8 cellular contexts compared by ENCODE assay signal in genomic region chr5:39716532-39716971, GRCh38.
DNase-seq lines count a peak whose midpoint lies in the region; ATAC-seq, FAIRE-seq and TF ChIP-seq lines count a peak whose summit lies in the region.

No MANE protein-coding gene starts in this region.

- H4K91ac ChIP-seq in mesenchymal stem cell (ENCODE audit: low read length): no peak overlapping the region

- H3K23ac ChIP-seq in mesenchymal stem cell (ENCODE audit: low read length in 2 of 2): no peak overlapping the region

- peak overlapping the region in 1 of 2 experiments; percentile 8 for H3K18ac ChIP-seq in mesenchymal stem cell (ENCODE audit: low read depth in 1 of 2, low read length in 2 of 2)

- H3K36me3 ChIP-seq in SJSA1 (no peaks in the 10 kb centered on the region), breast epithelium (no peaks in the 10 kb centered on the region), mesenchymal stem cell (ENCODE audit: control insufficient read depth in 1 of 2, insufficient read depth in 2 of 2, low read depth in 1 of 2, low read length in 2 of 2) (no peaks in the 10 kb centered on the region)

- peak; percentile 18 for FAIRE-seq in A549 (lab: Jason Lieb, UNC)

- CTCF ChIA-PET in A549 (lab: Yijun Ruan, JAX): interaction anchor here (0.5 to 3.4 kb wide), 22 partner anchors 9 to 1079 kb away, joined by 3 to 11 read pairs (median 3); partner anchors contain the start of gene PTGER4

- TF ChIP-seq CTCF in A549 (IDR thresholded peaks at IDR 0.05) (peak; percentile 68), GM12874 (IDR thresholded peaks at IDR 0.05; ENCODE audit: insufficient read depth, low read depth, low read length) (peak; percentile 29; the same call in 1 of the 2 replicates), HL-60 (IDR thresholded peaks at IDR 0.05; ENCODE audit: insufficient read depth, low read length) (peak; percentile 6), breast epithelium (IDR thresholded peaks at IDR 0.05) (peak in 2 of 3 donors; percentile 14 to 39)

- intact Hi-C loops in breast epithelium (cut with DNase I; ENCODE audit: low total_unique reads): no loop called here

- POLR2A ChIA-PET in A549 (lab: Yijun Ruan, JAX): no interaction called here

- no peak overlapping the region for H2AFZ ChIP-seq in mesenchymal stem cell (ENCODE audit: low read depth, low read length)

- TF ChIP-seq POLR2A in A549 (IDR thresholded peaks at IDR 0.05; ENCODE audit: low read length) (no peak), breast epithelium (IDR thresholded peaks at IDR 0.05) (no peak)

- H3K4ac ChIP-seq in mesenchymal stem cell (ENCODE audit: low read depth in 1 of 2, low read length in 2 of 2): no peak overlapping the region

- H3K4me2 ChIP-seq in A549 (peak overlapping the region; percentile 34; the same call in 2 of the 3 replicates), mesenchymal stem cell (ENCODE audit: low read length, poor library complexity, severe bottlenecking) (no peak overlapping the region)

- H2BK5ac ChIP-seq in mesenchymal stem cell (ENCODE audit: low read depth, low read length, poor library complexity, severe bottlenecking): no peak overlapping the region

- no peaks in the 10 kb centered on the region for H3K27me3 ChIP-seq in HL-60 (ENCODE audit: insufficient read depth, poor library complexity, severe bottlenecking)
- H3K27me3 ChIP-seq in SJSA1 (replicated peaks): no peaks in the 10 kb centered on the region
- H3K27me3 ChIP-seq in breast epithelium: no peaks in the 10 kb centered on the region
- H3K27me3 ChIP-seq in mesenchymal stem cell (ENCODE audit: control insufficient read depth in 1 of 2, insufficient read depth in 1 of 2, low read length in 2 of 2): no peaks in the 10 kb centered on the region

- peak; percentile 70 to 73 for TF ChIP-seq RAD21 in A549 (conservative IDR thresholded peaks at IDR 0.05 in 1 of 2, IDR thresholded peaks at IDR 0.05 in 1 of 2)

- no peak overlapping the region for H2AK5ac ChIP-seq in mesenchymal stem cell (ENCODE audit: low read length, severe bottlenecking)

- peak overlapping the region; percentile 9 for H3K9ac ChIP-seq in mesenchymal stem cell (ENCODE audit: low read length)

- no peaks in the 10 kb centered on the region for H3K9me3 ChIP-seq in A549
- H3K9me3 ChIP-seq in SJSA1 (replicated peaks): no peaks in the 10 kb centered on the region
- H3K9me3 ChIP-seq in breast epithelium: no peaks in the 10 kb centered on the region
- H3K9me3 ChIP-seq in mesenchymal stem cell (ENCODE audit: control insufficient read depth, low read length): no peaks in the 10 kb centered on the region

- H3K27ac ChIP-seq in A549 (peak overlapping the region; percentile 62 to 68), HL-60 (replicated peaks) (no peak overlapping the region; the same call in 1 of the 2 replicates), SJSA1 (peak overlapping the region; percentile 34), breast epithelium (no peak overlapping the region), mesenchymal stem cell (ENCODE audit: low read length, poor library complexity, severe bottlenecking) (no peak overlapping the region)

- WGBS in A549 (ENCODE audit: missing lambda C conversion rate): 9% methylated on average over 1 of the region's 1 CpG
- 25% methylated on average over 1 of the region's 1 CpG for WGBS in mesenchymal stem cell

- no peak overlapping the region for H2BK12ac ChIP-seq in mesenchymal stem cell (ENCODE audit: low read length in 2 of 2)

- no peaks in the 10 kb centered on the region for H3K79me1 ChIP-seq in mesenchymal stem cell (replicated peaks; ENCODE audit: low read length, poor library complexity, severe bottlenecking)

- peak; percentile 89 to 95 for ATAC-seq in A549
- ATAC-seq in GM21423 (IDR thresholded peaks at IDR 0.05; ENCODE audit: unreplicated experiment): no peak
- no peak for ATAC-seq in HG03108 (IDR thresholded peaks at IDR 0.05; ENCODE audit: unreplicated experiment)

- H3K4me3 ChIP-seq in A549 (no peak overlapping the region), HL-60 (replicated peaks; ENCODE audit: insufficient read depth, low read length) (no peak overlapping the region), SJSA1 (no peak overlapping the region), breast epithelium (no peak overlapping the region), mesenchymal stem cell (ENCODE audit: insufficient read depth in 1 of 2, low read depth in 1 of 2, low read length in 2 of 2) (no peak overlapping the region)

- H3K14ac ChIP-seq in mesenchymal stem cell (ENCODE audit: low read length in 2 of 2): no peak overlapping the region

- H3K4me1 ChIP-seq in A549 (peaks cover 39% of the 10 kb centered on the region), SJSA1 (replicated peaks) (peaks cover 34% of the 10 kb centered on the region), breast epithelium (peaks cover 0 to 3% of the 10 kb centered on the region in 2 donors), mesenchymal stem cell (ENCODE audit: control insufficient read depth, insufficient read depth, low read depth, low read length) (no peaks in the 10 kb centered on the region)

- H4K8ac ChIP-seq in mesenchymal stem cell (ENCODE audit: low read length): no peak overlapping the region

- 0 out of 5 replicates have a peak, but pooled peaks of 1 of the 2 experiments have one; percentile 23 for TF ChIP-seq EP300 in A549 (IDR thresholded peaks at IDR 0.05)

- no peak overlapping the region for H2BK15ac ChIP-seq in mesenchymal stem cell (ENCODE audit: low read depth, poor library complexity, severe bottlenecking)

- DNase-seq in A549 (ENCODE audit: low read depth in 1 of 2, low spot score in 1 of 2) (peak; percentile 20 to 85), HL-60 (ENCODE audit: low read depth in 1 of 2, low spot score in 1 of 2) (peak in 1 of 2 experiments; percentile 72), SJSA1 (ENCODE audit: low read depth in 1 of 2, low spot score in 2 of 2) (peak; percentile 64 to 73), breast epithelium (ENCODE audit: low spot score in 2 of 2) (peak in 1 of 2 donors; percentile 54), mesenchymal stem cell (peak; percentile 73)

- H2BK120ac ChIP-seq in mesenchymal stem cell (ENCODE audit: low read depth, low read length): no peak overlapping the region

TF ChIP-seq in A549, 52 proteins besides CTCF, POLR2A, EP300 and RAD21:
- TF ChIP-seq JUNB (IDR thresholded peaks at IDR 0.05) (no peak), HEYL (CRISPR knock-in tag; IDR thresholded peaks at IDR 0.05) (no peak), SMC3 (IDR thresholded peaks at IDR 0.05) (peak; percentile 76), ZC3H11A (IDR thresholded peaks at IDR 0.05) (no peak), ELK1 (IDR thresholded peaks at IDR 0.05; ENCODE audit: low read depth, low read length) (no peak), CEBPB (IDR thresholded peaks at IDR 0.05) (peak; percentile 47 to 82; a peak in 3 of 4 replicates), CBX2 (IDR thresholded peaks at IDR 0.05; ENCODE audit: borderline replicate concordance, low read depth) (no peak), MAX (IDR thresholded peaks at IDR 0.05) (no peak), E2F6 (IDR thresholded peaks at IDR 0.05; ENCODE audit: borderline replicate concordance, low read depth) (no peak), MAFK (IDR thresholded peaks at IDR 0.05; ENCODE audit: partially characterized antibody) (no peak), ZFP36 (IDR thresholded peaks at IDR 0.05; ENCODE audit: borderline replicate concordance, partially characterized antibody) (no peak), NFE2L2 (conservative IDR thresholded peaks at IDR 0.05; ENCODE audit: low read length) (no peak), MYC (IDR thresholded peaks at IDR 0.05; ENCODE audit: borderline replicate concordance, low read length) (no peak), HES2 (IDR thresholded peaks at IDR 0.05) (no peak), FOXS1 (CRISPR knock-in tag; IDR thresholded peaks at IDR 0.05) (no peak; the same call in 1 of the 2 replicates)

Comparison
In these comparisons a context has a peak if more than half of its experiments do, and no peak if none do; other contexts are left out.
1. ATAC-seq: peak in A549 (2 of 2); none in GM21423 (single experiment) and HG03108 (single experiment).
2. H3K27ac ChIP-seq: peak in A549 (2 of 2) and SJSA1 (single experiment); none in HL-60 (single experiment), breast epithelium (0 of 2) and mesenchymal stem cell (single experiment).
3. CTCF ChIP-seq: peak in every context shown above with its lines; median percentile 68 in A549; 29 in GM12874; 26 in breast epithelium; 6 in HL-60.